In genomic region chr16:30953511-30954124, GRCh38 we compare ENCODE assay signal across 8 cellular contexts.
A peak's percentile ranks its signal among the peaks of the same experiment; 100 is the strongest.
DNase-seq lines count a peak whose midpoint lies in the region; ATAC-seq and TF ChIP-seq lines count a peak whose summit lies in the region.

No MANE protein-coding gene starts in this region.

- TF ChIP-seq CTCF in DND-41 (IDR thresholded peaks at IDR 0.05; ENCODE audit: borderline replicate concordance, extremely low read depth, low read length, poor library complexity, severe bottlenecking), result peak; percentile 79
- peak; percentile 59; the same call in 1 of the 2 replicates for TF ChIP-seq CTCF in RWPE1 (conservative IDR thresholded peaks at IDR 0.05; ENCODE audit: low read depth)

- DNase-seq in DND-41 (peak; percentile 75), Kasumi-1 (lab: John Stamatoyannopoulos, UW) (peak; percentile 54 to 66), RWPE1 (ENCODE audit: low spot score) (no peak), germinal center (ENCODE audit: low spot score) (peak; percentile 41), retina (peak; percentile 81)
- DNase-seq in activated gamma-delta T cell treated with anti-CD3 and anti-CD28 coated beads, Interleukin-2, amount 50 U/mL, for 16 hours (ENCODE audit: low read depth), result peak; percentile 46

- H3K4me3 ChIP-seq in DND-41 (ENCODE audit: low read depth in 1 of 2, low read length in 2 of 2), result no peak overlapping the region

- no peaks in the 10 kb centered on the region for H3K9me3 ChIP-seq in DND-41 (ENCODE audit: insufficient read depth, low read length, severe bottlenecking)

- H3K36me3 ChIP-seq in DND-41 (ENCODE audit: insufficient read depth, low read length), result peaks cover 1% of the 10 kb centered on the region; the same call in 1 of the 2 replicates

- peaks cover 3% of the 10 kb centered on the region for H4K20me1 ChIP-seq in DND-41 (ENCODE audit: insufficient read depth, low read length)

- H3K4me2 ChIP-seq in DND-41 (ENCODE audit: insufficient read depth, low read length), result no peak overlapping the region

- H3K9ac ChIP-seq in DND-41 (ENCODE audit: low read depth, low read length), result no peak overlapping the region

- CTCF ChIA-PET in RWPE1 (lab: Yijun Ruan, JAX), result interaction anchor here (0.6 to 1.4 kb wide), 9 partner anchors 11 to 518 kb away, joined by 3 to 5 read pairs (median 4); partner anchors contain the start of genes HSD3B7 and TGFB1I1

- POLR2A ChIA-PET in RWPE1 (lab: Yijun Ruan, JAX; ENCODE audit: low non-redundant PET), result no interaction called here

- peaks cover 32% of the 10 kb centered on the region for H3K4me1 ChIP-seq in DND-41 (ENCODE audit: insufficient read depth, low read length)

- H2AFZ ChIP-seq in DND-41 (ENCODE audit: low read depth, low read length), result 0 out of 2 replicates have a peak overlapping the region, but pooled peaks have one; percentile 12

- H3K79me2 ChIP-seq in DND-41 (ENCODE audit: insufficient read depth, low read length), result peaks cover 11% of the 10 kb centered on the region

- ATAC-seq in DND-41 (ENCODE audit: insufficient read depth, low read depth) (peak; percentile 47), HG03521 (IDR thresholded peaks at IDR 0.05; ENCODE audit: unreplicated experiment) (no peak), GM21390 (IDR thresholded peaks at IDR 0.05; ENCODE audit: unreplicated experiment) (no peak)

- H3K27ac ChIP-seq in DND-41 (ENCODE audit: low read length) (peak overlapping the region; percentile 51), RWPE1 (peak overlapping the region; percentile 98)

- no peaks in the 10 kb centered on the region for H3K27me3 ChIP-seq in DND-41 (ENCODE audit: insufficient read depth, low read length, poor library complexity)
